Comparison of ENCODE assay signal across 21 cellular contexts in the genomic region with DNA sequence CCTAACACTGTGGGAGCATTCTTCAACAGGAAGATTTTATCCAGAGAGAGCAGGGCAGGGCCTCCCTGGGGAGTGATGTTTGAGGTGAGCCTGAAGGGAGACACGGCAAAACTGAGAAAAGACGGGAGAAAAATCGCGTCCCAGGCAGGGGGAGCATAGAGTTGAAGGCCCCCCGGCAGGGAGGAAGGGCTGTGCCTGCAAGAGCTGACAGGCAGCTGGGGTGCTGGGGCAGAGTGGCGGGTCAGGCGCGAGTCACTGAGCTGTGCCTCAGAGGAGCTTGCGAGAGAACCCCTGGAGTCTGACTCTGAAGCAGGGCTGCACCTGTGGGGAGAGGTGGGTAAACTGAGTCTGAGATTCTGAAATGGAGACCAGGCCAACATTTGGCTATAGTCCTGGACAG. TPM values are rescaled to one million over a fixed set of nuclear protein-coding genes. Genes with fewer than 3 reads are reported as not detected.
DNase-seq lines count a peak whose midpoint lies in the region; ATAC-seq, FAIRE-seq and TF ChIP-seq lines count a peak whose summit lies in the region.
"Had no signal": no experiment of that assay in that cellular context is flagged by ENCODE, and none has a peak within 500 bp of the region (broad histone marks: within the 10 kb centered on the region; RNA-seq: fewer than 3 reads in every experiment).

No MANE protein-coding gene starts in this region.

- H3K27ac ChIP-seq in GM23338 (ENCODE audit: low read depth) (no peak overlapping the region), astrocyte (ENCODE audit: low read depth, low read length) (peak overlapping the region; percentile 78), mesenchymal stem cell (ENCODE audit: low read length, poor library complexity, severe bottlenecking) (peak overlapping the region; percentile 86), neuronal stem cell (replicated peaks; ENCODE audit: low read length) (no peak overlapping the region), WERI-Rb-1 (no peak overlapping the region)
- no peak overlapping the region for H3K27ac ChIP-seq in effector memory CD4-positive, alpha-beta T cell (ENCODE audit: insufficient read depth, low read length, poor library complexity, severe bottlenecking)
- H3K27ac ChIP-seq: 22Rv1, A549 had no signal

- H3K9me3 ChIP-seq in astrocyte (ENCODE audit: insufficient read depth, low read depth, low read length) (no peaks in the 10 kb centered on the region), mesenchymal stem cell (ENCODE audit: control insufficient read depth, low read length) (no peaks in the 10 kb centered on the region), neuronal stem cell (replicated peaks in 1 of 2; ENCODE audit: control insufficient read depth in 2 of 2, insufficient read depth in 1 of 2, low read depth in 1 of 2, low read length in 2 of 2) (no peaks in the 10 kb centered on the region), WERI-Rb-1 (ENCODE audit: severe bottlenecking) (no peaks in the 10 kb centered on the region)
- H3K9me3 ChIP-seq in effector memory CD4-positive, alpha-beta T cell (ENCODE audit: control insufficient read depth, low read length) = no peaks in the 10 kb centered on the region
- H3K9me3 ChIP-seq: A549 had no signal

- DNase-seq in GM23338 (ENCODE audit: low spot score) = no peak
- DNase-seq in astrocyte (ENCODE audit: low read depth) = no peak
- DNase-seq in mesenchymal stem cell = no peak
- no peak for DNase-seq in neuronal stem cell (ENCODE audit: low spot score)
- DNase-seq in left colon = no peak
- DNase-seq in effector memory CD4-positive, alpha-beta T cell = no peak
- DNase-seq in WERI-Rb-1 = no peak
- no peak for DNase-seq in NCI-H2029 treated with DMSO at 0.1 percent for 48 hours (lab: John Stamatoyannopoulos, UW)
- DNase-seq: AML-193; CD4-positive, alpha-beta memory T cell; DMS153; DND-41; EL; H7 had no signal

- WGBS in mesenchymal stem cell = 71% methylated on average over 8 of the region's 9 CpGs
- no CpG with 5 or more reads among the region's 9 CpGs for WGBS in neuronal stem cell (ENCODE audit: extremely low coverage in 2 of 2, insufficient read length in 2 of 2, insufficient replicate concordance in 1 of 2), 2 donors

- H4K8ac ChIP-seq in mesenchymal stem cell (ENCODE audit: low read length) (no peak overlapping the region), neuronal stem cell (ENCODE audit: low read depth, low read length) (no peak overlapping the region)

- H2BK12ac ChIP-seq in mesenchymal stem cell (ENCODE audit: low read length in 2 of 2) (no peak overlapping the region), neuronal stem cell (ENCODE audit: low read length) (no peak overlapping the region)

- H3K18ac ChIP-seq in mesenchymal stem cell (ENCODE audit: low read depth in 1 of 2, low read length in 2 of 2) = no peak overlapping the region
- peak overlapping the region; percentile 23 for H3K18ac ChIP-seq in neuronal stem cell (ENCODE audit: low read length)

- H3K4me3 ChIP-seq in GM23338 (no peak overlapping the region), astrocyte (ENCODE audit: insufficient read depth, low read depth, low read length) (no peak overlapping the region), mesenchymal stem cell (ENCODE audit: insufficient read depth in 1 of 2, low read depth in 1 of 2, low read length in 2 of 2) (no peak overlapping the region), neuronal stem cell (ENCODE audit: low read length in 2 of 2) (no peak overlapping the region), WERI-Rb-1 (ENCODE audit: low read depth, low read length) (no peak overlapping the region)
- H3K4me3 ChIP-seq in effector memory CD4-positive, alpha-beta T cell (ENCODE audit: insufficient read depth, low read depth, low read length, poor library complexity, severe bottlenecking) = no peak overlapping the region
- H3K4me3 ChIP-seq: A549, GM12878 had no signal

- H3K4me3 Mint-ChIP-seq in GM23338 = no peak overlapping the region; the same call in 2 of the 3 replicates
- peak overlapping the region; percentile 59 for H3K4me3 Mint-ChIP-seq in astrocyte (ENCODE audit: unreplicated experiment)
- H3K4me3 Mint-ChIP-seq: CD14-positive monocyte; CD4-positive, alpha-beta memory T cell; IgD-negative memory B cell had no signal

- H3K4ac ChIP-seq in mesenchymal stem cell (ENCODE audit: low read depth in 1 of 2, low read length in 2 of 2) = no peak overlapping the region
- no peak overlapping the region for H3K4ac ChIP-seq in neuronal stem cell (ENCODE audit: low read length)

- no peak for FAIRE-seq in astrocyte (lab: Jason Lieb, UNC)
- FAIRE-seq: A549, GM12878, HepG2 had no signal

- H3K23ac ChIP-seq in mesenchymal stem cell (ENCODE audit: low read length in 2 of 2) = no peak overlapping the region
- no peak overlapping the region for H3K23ac ChIP-seq in neuronal stem cell (ENCODE audit: low read depth, low read length, poor library complexity)

- H3K36me3 ChIP-seq in GM23338 (ENCODE audit: insufficient read depth) (no peaks in the 10 kb centered on the region), astrocyte (ENCODE audit: insufficient read depth, low read length) (no peaks in the 10 kb centered on the region), mesenchymal stem cell (ENCODE audit: control insufficient read depth in 1 of 2, insufficient read depth in 2 of 2, low read depth in 1 of 2, low read length in 2 of 2) (peaks cover 0 to 11% of the 10 kb centered on the region in 2 experiments), neuronal stem cell (replicated peaks in 1 of 2; ENCODE audit: control insufficient read depth in 2 of 2, insufficient read depth in 2 of 2, low read length in 2 of 2) (peaks cover 0 to 6% of the 10 kb centered on the region in 2 donors), WERI-Rb-1 (no peaks in the 10 kb centered on the region)
- no peaks in the 10 kb centered on the region for H3K36me3 ChIP-seq in effector memory CD4-positive, alpha-beta T cell (ENCODE audit: control insufficient read depth, insufficient read depth, low read length)

- no peaks in the 10 kb centered on the region for H3K9me3 Mint-ChIP-seq in GM23338
- no peaks in the 10 kb centered on the region for H3K9me3 Mint-ChIP-seq in astrocyte (ENCODE audit: unreplicated experiment)
- H3K9me3 Mint-ChIP-seq: CD4-positive, alpha-beta memory T cell had no signal

- TF ChIP-seq CTCF in GM23338 (conservative IDR thresholded peaks at IDR 0.05; ENCODE audit: low read depth in 2 of 2) = no peak
- TF ChIP-seq CTCF in astrocyte (IDR thresholded peaks at IDR 0.05; ENCODE audit: insufficient read depth, low read depth, low read length) = no peak
- no peak for TF ChIP-seq CTCF in WERI-Rb-1 (IDR thresholded peaks at IDR 0.05; ENCODE audit: low read depth, low read length)

- H3K9ac ChIP-seq in astrocyte (ENCODE audit: low read length) = peak overlapping the region; percentile 67
- H3K9ac ChIP-seq in mesenchymal stem cell (ENCODE audit: low read length) = no peak overlapping the region
- H3K9ac ChIP-seq in neuronal stem cell (ENCODE audit: low read depth, low read length, poor library complexity) = no peak overlapping the region

- H3K79me1 ChIP-seq in mesenchymal stem cell (replicated peaks; ENCODE audit: low read length, poor library complexity, severe bottlenecking) (peaks cover 21% of the 10 kb centered on the region), neuronal stem cell (ENCODE audit: low read depth, low read length) (no peaks in the 10 kb centered on the region)

- H2BK5ac ChIP-seq in mesenchymal stem cell (ENCODE audit: low read depth, low read length, poor library complexity, severe bottlenecking) (no peak overlapping the region), neuronal stem cell (ENCODE audit: low read length) (no peak overlapping the region)

- no peaks in the 10 kb centered on the region for H4K20me1 ChIP-seq in GM23338 (replicated peaks; ENCODE audit: insufficient read depth)
- peaks cover 63% of the 10 kb centered on the region for H4K20me1 ChIP-seq in astrocyte (ENCODE audit: insufficient read depth, low read length)

- H2AFZ ChIP-seq in GM23338 (no peak overlapping the region; the same call in 1 of the 2 replicates), astrocyte (ENCODE audit: low read depth, low read length) (no peak overlapping the region), mesenchymal stem cell (ENCODE audit: low read depth, low read length) (no peak overlapping the region), neuronal stem cell (ENCODE audit: low read length) (no peak overlapping the region)

- no peak overlapping the region for H3K4me2 ChIP-seq in GM23338
- peak overlapping the region; percentile 63 for H3K4me2 ChIP-seq in astrocyte (ENCODE audit: low read length)
- no peak overlapping the region for H3K4me2 ChIP-seq in mesenchymal stem cell (ENCODE audit: low read length, poor library complexity, severe bottlenecking)
- H3K4me2 ChIP-seq in neuronal stem cell (ENCODE audit: insufficient read depth, low read length, poor library complexity, severe bottlenecking) = no peak overlapping the region
- H3K4me2 ChIP-seq: A549 had no signal

- H3K27me3 Mint-ChIP-seq in GM23338 (ENCODE audit: insufficient read depth, low read depth, poor library complexity) (peaks cover 19% of the 10 kb centered on the region), astrocyte (ENCODE audit: low read depth, unreplicated experiment) (no peaks in the 10 kb centered on the region)

- H3K27me3 ChIP-seq in GM23338 (ENCODE audit: insufficient read depth) (no peaks in the 10 kb centered on the region), astrocyte (ENCODE audit: insufficient read depth, low read length) (no peaks in the 10 kb centered on the region), mesenchymal stem cell (ENCODE audit: control insufficient read depth in 1 of 2, insufficient read depth in 1 of 2, low read length in 2 of 2) (peaks cover 0 to 38% of the 10 kb centered on the region in 2 experiments), neuronal stem cell (ENCODE audit: control insufficient read depth in 3 of 3, insufficient read depth in 3 of 3, low read depth in 1 of 3, low read length in 3 of 3) (no peaks in the 10 kb centered on the region), WERI-Rb-1 (ENCODE audit: insufficient read depth, low read depth, severe bottlenecking) (no peaks in the 10 kb centered on the region)
- no peaks in the 10 kb centered on the region for H3K27me3 ChIP-seq in effector memory CD4-positive, alpha-beta T cell (replicated peaks; ENCODE audit: control insufficient read depth, insufficient read depth, low read length, poor library complexity, severe bottlenecking)

- H2AK5ac ChIP-seq in mesenchymal stem cell (ENCODE audit: low read length, severe bottlenecking) (peak overlapping the region; percentile 21), neuronal stem cell (ENCODE audit: low read depth, low read length) (no peak overlapping the region)

- H3K9me2 ChIP-seq in GM23338 (ENCODE audit: insufficient read depth) = no peaks in the 10 kb centered on the region; the same call in 1 of the 2 replicates

- no peak overlapping the region for H4K91ac ChIP-seq in mesenchymal stem cell (ENCODE audit: low read length)
- no peak overlapping the region for H4K91ac ChIP-seq in neuronal stem cell (ENCODE audit: low read depth, low read length, poor library complexity)

- H3K79me2 ChIP-seq in GM23338 (replicated peaks; ENCODE audit: insufficient read depth) (no peaks in the 10 kb centered on the region), astrocyte (ENCODE audit: insufficient read depth, low read length) (peaks cover 54% of the 10 kb centered on the region)

- H3K14ac ChIP-seq in mesenchymal stem cell (ENCODE audit: low read length in 2 of 2) (no peak overlapping the region), neuronal stem cell (ENCODE audit: low read length) (no peak overlapping the region)

- H3K4me1 ChIP-seq in GM23338 (ENCODE audit: insufficient read depth) (peaks cover 16% of the 10 kb centered on the region), astrocyte (ENCODE audit: insufficient read depth, low read length) (peaks cover 47% of the 10 kb centered on the region), mesenchymal stem cell (ENCODE audit: control insufficient read depth, insufficient read depth, low read depth, low read length) (peaks cover 55% of the 10 kb centered on the region), neuronal stem cell (ENCODE audit: control insufficient read depth in 2 of 2, insufficient read depth in 1 of 2, low read depth in 1 of 2, low read length in 2 of 2) (peaks cover 20 to 21% of the 10 kb centered on the region in 2 donors)
- H3K4me1 ChIP-seq in effector memory CD4-positive, alpha-beta T cell (ENCODE audit: control insufficient read depth, insufficient read depth, low read length, poor library complexity, severe bottlenecking) = no peaks in the 10 kb centered on the region
- H3K4me1 ChIP-seq: A549 had no signal

- H3F3A ChIP-seq in GM23338 (replicated peaks; ENCODE audit: low read depth) = no peaks in the 10 kb centered on the region

- no peaks in the 10 kb centered on the region for H3K36me3 Mint-ChIP-seq in GM23338 (ENCODE audit: low read depth)
- H3K36me3 Mint-ChIP-seq in astrocyte (ENCODE audit: low read depth, unreplicated experiment) = peaks cover 23% of the 10 kb centered on the region
- H3K36me3 Mint-ChIP-seq: CD14-positive monocyte; CD4-positive, alpha-beta memory T cell; IgD-negative memory B cell had no signal

- peak overlapping the region; percentile 78 for H2BK15ac ChIP-seq in mesenchymal stem cell (ENCODE audit: low read depth, poor library complexity, severe bottlenecking)
- H2BK15ac ChIP-seq in neuronal stem cell (ENCODE audit: low read length) = no peak overlapping the region

- ATAC-seq in GM23338 (peak; percentile 27), left colon (no peak)
- ATAC-seq: A549, GM12878, HCT116, HepG2 had no signal

- intact Hi-C loops in left colon (cut with DNase I, micrococcal nuclease) = no loop called here

- H2BK120ac ChIP-seq in mesenchymal stem cell (ENCODE audit: low read depth, low read length) (no peak overlapping the region), neuronal stem cell (ENCODE audit: low read depth, low read length) (no peak overlapping the region)

- H3K27ac Mint-ChIP-seq in GM23338 = no peak overlapping the region
- peak overlapping the region; percentile 31 for H3K27ac Mint-ChIP-seq in astrocyte (ENCODE audit: unreplicated experiment)
- H3K27ac Mint-ChIP-seq: CD14-positive monocyte; CD4-positive, alpha-beta memory T cell; IgD-negative memory B cell had no signal

- H3K4me1 Mint-ChIP-seq in GM23338 (peaks cover 50% of the 10 kb centered on the region), astrocyte (ENCODE audit: low read depth, unreplicated experiment) (peaks cover 64% of the 10 kb centered on the region)
- H3K4me1 Mint-ChIP-seq: CD14-positive monocyte; CD4-positive, alpha-beta memory T cell had no signal

RNA-seq across cellular contexts. Expression of a gene that starts 14.8 kb away (rescaled TPM):
- 0.43 and 0.83 TPM in 2 replicates for total RNA-seq in GM23338 (2014; rRNA removed; shearing (Covaris generic))
- 0.35 and 0.42 TPM in 2 replicates for polyA plus RNA-seq in GM23338 (2016; fragmentation: Nextera tagmentation; extraction: Ambion mirVana)
- total RNA-seq in astrocyte (53.4 and 69.9 TPM in 2 replicates), left colon (1 to 10 TPM in 1 of 2 donors, under 1 TPM in 1; 0.49 to 1.5 TPM)
- polyA plus RNA-seq in mesenchymal stem cell (2013, experiment 1 of 2) = 3.7 TPM
- polyA plus RNA-seq in mesenchymal stem cell (2013, experiment 2 of 2) = 3.4 TPM
- polyA plus RNA-seq in neuronal stem cell (2013, experiment 1 of 2) = 20.5 TPM
- 20.4 TPM for polyA plus RNA-seq in neuronal stem cell (2013, experiment 2 of 2)
- total RNA-seq: CD4-positive, alpha-beta memory T cell; GM12878; HepG2 had no signal
- polyA plus RNA-seq: A549; CD14-positive monocyte; CD4-positive, alpha-beta memory T cell; GM12878; HepG2; IgD-negative memory B cell had no signal

Comparison
In these comparisons a context has a peak if more than half of its experiments do, and no peak if none do; other contexts are left out.
1. H3K27ac ChIP-seq: peak in astrocyte (single experiment) and mesenchymal stem cell (single experiment); none in GM23338 (single experiment), neuronal stem cell (single experiment), effector memory CD4-positive, alpha-beta T cell (single experiment) and WERI-Rb-1 (single experiment).
2. RNA of a gene that starts 14.8 kb away (total RNA-seq): 53.4 to 69.9 TPM in astrocyte; 0.49 to 1.5 TPM in left colon and 0.43 to 0.83 TPM in GM23338; every median in the first group is over 10 times any median in the second.